8 cellular contexts compared by ENCODE assay signal in genomic region chr6:27478706-27479318, GRCh38. TPM values are rescaled to one million over a fixed set of nuclear protein-coding genes. Genes with fewer than 3 reads are reported as not detected.
DNase-seq lines count a peak whose midpoint lies in the region; ATAC-seq and TF ChIP-seq lines count a peak whose summit lies in the region.

No MANE protein-coding gene starts in this region.

- H4K20me1 ChIP-seq in PC-9 (ENCODE audit: insufficient read depth): no peaks in the 10 kb centered on the region

- no peaks in the 10 kb centered on the region for H3K27me3 Mint-ChIP-seq in naive thymus-derived CD8-positive, alpha-beta T cell

- H3K36me3 ChIP-seq in PC-9 (ENCODE audit: low read depth): no peaks in the 10 kb centered on the region

- peak overlapping the region; percentile 82 for H3K27ac ChIP-seq in PC-9

- H3K9me3 Mint-ChIP-seq in naive thymus-derived CD8-positive, alpha-beta T cell: no peaks in the 10 kb centered on the region

- H3K9me3 ChIP-seq in PC-9 (ENCODE audit: insufficient read depth, low read depth): no peaks in the 10 kb centered on the region

- DNase-seq in DMS153 (lab: John Stamatoyannopoulos, UW): peak; percentile 80
- DNase-seq in Jurkat, Clone E6-1 (ENCODE audit: low read depth, low spot score): peak; percentile 88
- DNase-seq in PC-9: peak; percentile 82 to 85
- peak; percentile 67 for DNase-seq in activated T-helper 1 cell treated with Interleukin-2 at 50 U/mL for 16 hours (ENCODE audit: low read depth)
- peak; percentile 94 for DNase-seq in fibroblast of mammary gland (ENCODE audit: low read depth)
- peak; percentile 60 to 96 (median 92) for DNase-seq in naive thymus-derived CD8-positive, alpha-beta T cell
- peak; percentile 76 to 92 (median 90) for DNase-seq in stimulated activated naive CD4-positive, alpha-beta T cell (lab: John Stamatoyannopoulos, UW)

- no peak for TF ChIP-seq CTCF in PC-9 (conservative IDR thresholded peaks at IDR 0.05)
- TF ChIP-seq CTCF in fibroblast of mammary gland (conservative IDR thresholded peaks at IDR 0.05; ENCODE audit: control insufficient read depth, insufficient read depth, low read depth, low read length): no peak

- H3K27me3 ChIP-seq in PC-9 (ENCODE audit: insufficient read depth, low read depth): no peaks in the 10 kb centered on the region

- TSS peak; percentile 89 for BruUV-seq in PC-9 (replicated peaks; lab: Mats Ljungman, UMichigan)

- POLR2A ChIA-PET in PC-9 (lab: Charles Lee; ENCODE audit: unreplicated experiment): no interaction called here
- POLR2A ChIA-PET in naive thymus-derived CD8-positive, alpha-beta T cell (lab: Charles Lee): interaction anchor here (0.6 to 2.4 kb wide), 33 partner anchors 23 to 1462 kb away, joined by 3 to 25 read pairs (median 5); partner anchors contain the start of genes HMGN4, ZNF165 and ZNF391

- peak overlapping the region; percentile 79 for H3K4me2 ChIP-seq in PC-9

- peak overlapping the region; percentile 97 for H3K4me3 ChIP-seq in Jurkat, Clone E6-1 (ENCODE audit: low read length)
- H3K4me3 ChIP-seq in PC-9 (peak overlapping the region; percentile 66), fibroblast of mammary gland (ENCODE audit: control insufficient read depth, low read depth, low read length) (peak overlapping the region; percentile 93)

- no peaks in the 10 kb centered on the region for H3K79me2 ChIP-seq in PC-9 (ENCODE audit: low read depth)

- no peaks in the 10 kb centered on the region for H3K9me2 ChIP-seq in PC-9 (ENCODE audit: insufficient read depth)

- peak; percentile 69 for ATAC-seq in GM21723 (IDR thresholded peaks at IDR 0.05; ENCODE audit: unreplicated experiment)
- peak; percentile 56 to 66 for ATAC-seq in naive thymus-derived CD8-positive, alpha-beta T cell

- H3K4me3 Mint-ChIP-seq in naive thymus-derived CD8-positive, alpha-beta T cell: no peak overlapping the region

- H3K4me1 ChIP-seq in PC-9 (replicated peaks; ENCODE audit: insufficient read depth): peaks cover 9% of the 10 kb centered on the region; the same call in 1 of the 2 replicates

- peaks cover 23% of the 10 kb centered on the region for H3F3A ChIP-seq in PC-9 (ENCODE audit: insufficient read depth, low read depth)

- H2AFZ ChIP-seq in PC-9: peak overlapping the region; percentile 93

- CTCF ChIA-PET in PC-9 (lab: Charles Lee): interaction anchor here (0.7 kb wide), 1 partner anchor 131 kb away, joined by 3 read pairs; no protein-coding TSS in a partner anchor

- intact Hi-C loops in PC-9 (cut with micrococcal nuclease; ENCODE audit: unreplicated experiment): loop anchor here (1.0 to 10.0 kb wide), 6 partner anchors 184 to 416 kb away; a partner anchor contains a TSS

- no peaks in the 10 kb centered on the region for H3K36me3 Mint-ChIP-seq in naive thymus-derived CD8-positive, alpha-beta T cell

- H3K4me1 Mint-ChIP-seq in naive thymus-derived CD8-positive, alpha-beta T cell: peaks cover 0 to 15% (median 3%) of the 10 kb centered on the region in 4 donors

- H3K27ac Mint-ChIP-seq in naive thymus-derived CD8-positive, alpha-beta T cell: no peak overlapping the region

RNA-seq across cellular contexts. Expression of gene ZNF184, which starts 5.9 kb away (rescaled TPM):
- 10.3 TPM for polyA plus RNA-seq in Jurkat, Clone E6-1 (2012; ENCODE audit: insufficient read depth, insufficient read length)
- total RNA-seq in PC-9 (2021): 7.0 and 8.8 TPM in 2 replicates
- 10 to 100 TPM; 10.4 to 10.8 TPM for total RNA-seq in naive thymus-derived CD8-positive, alpha-beta T cell
- polyA plus RNA-seq in naive thymus-derived CD8-positive, alpha-beta T cell: 1 to 10 TPM; 3.8 to 7.8 (median 7.8) TPM

Comparison
In these comparisons a context has a peak if more than half of its experiments do, and no peak if none do; other contexts are left out.
1. Peak in every context shown above with its lines: DNase-seq, ATAC-seq, H3K4me3 ChIP-seq and H3K27ac ChIP-seq.